10 cellular contexts compared by ENCODE assay signal in genomic region chr9:128928624-128929023, GRCh38.
DNase-seq lines count a peak whose midpoint lies in the region; ATAC-seq and TF ChIP-seq lines count a peak whose summit lies in the region.
"Had no signal": no experiment of that assay in that cellular context is flagged by ENCODE, and none has a peak within 500 bp of the region (broad histone marks: within the 10 kb centered on the region; RNA-seq: fewer than 3 reads in every experiment).

No MANE protein-coding gene starts in this region.

- H3K4me3 ChIP-seq in RWPE2 (ENCODE audit: severe bottlenecking): no peak overlapping the region
- H3K4me3 ChIP-seq: A549 had no signal

- H3K36me3 ChIP-seq in RWPE2 (ENCODE audit: low read depth): no peaks in the 10 kb centered on the region

- H3K27ac ChIP-seq in 22Rv1 (peak overlapping the region; percentile 46), RWPE2 (ENCODE audit: poor library complexity, severe bottlenecking) (peak overlapping the region; percentile 3)

- ATAC-seq in RWPE2 (ENCODE audit: low read depth): no peak

- no peaks in the 10 kb centered on the region for H3K27me3 ChIP-seq in RWPE2 (ENCODE audit: insufficient read depth, poor library complexity, severe bottlenecking)

- DNase-seq in COLO829 (ENCODE audit: low spot score): peak; percentile 56
- no peak for DNase-seq in RWPE2 (ENCODE audit: low spot score)
- peak; percentile 31 for DNase-seq in iris pigment epithelial cell (ENCODE audit: low read depth)
- DNase-seq in NCI-H187 (lab: John Stamatoyannopoulos, UW): no peak
- DNase-seq in epidermal melanocyte (ENCODE audit: insufficient read length, low spot score): no peak
- DNase-seq in NCI-H1694 treated with DMSO at 0.1 percent for 48 hours (lab: John Stamatoyannopoulos, UW): no peak
- DNase-seq in HK-2 (ENCODE audit: unreplicated experiment): no peak
- DNase-seq: GF-D8 had no signal

- H3K4me1 ChIP-seq in RWPE2 (ENCODE audit: insufficient read depth, poor library complexity, severe bottlenecking): no peaks in the 10 kb centered on the region

- TF ChIP-seq CTCF in 22Rv1 (IDR thresholded peaks at IDR 0.05) (no peak), RWPE2 (IDR thresholded peaks at IDR 0.05; ENCODE audit: poor library complexity, severe bottlenecking) (no peak)

- H3K9me3 ChIP-seq in RWPE2 (ENCODE audit: severe bottlenecking): no peaks in the 10 kb centered on the region
- H3K9me3 ChIP-seq: A549 had no signal

Comparison
In these comparisons a context has a peak if more than half of its experiments do, and no peak if none do; other contexts are left out.
1. DNase-seq: peak in COLO829 (single experiment) and iris pigment epithelial cell (single experiment); none in RWPE2 (single experiment), NCI-H187 (0 of 2), epidermal melanocyte (single experiment), NCI-H1694 treated with DMSO at 0.1 percent for 48 hours (single experiment) and HK-2 (single experiment).